Comparison of ENCODE assay signal across 11 cellular contexts in genomic region chr9:93595861-93596365, GRCh38.
"Had no signal": no experiment of that assay in that cellular context is flagged by ENCODE, and none has a peak within 500 bp of the region (broad histone marks: within the 10 kb centered on the region; RNA-seq: fewer than 3 reads in every experiment).

No MANE protein-coding gene starts in this region.

- H3K27me3 Mint-ChIP-seq: activated CD4-positive, alpha-beta T cell treated with anti-CD3 and anti-CD28 coated beads for 36 hours; activated naive CD8-positive, alpha-beta T cell treated with anti-CD3 and anti-CD28 coated beads for 36 hours; activated T-cell treated with anti-CD3 and anti-CD28 coated beads, Interleukin-2, amount 50 U/mL, for 24 hours had no signal

- DNase-seq: activated CD4-positive, alpha-beta T cell treated with anti-CD3 and anti-CD28 coated beads for 36 hours; activated gamma-delta T cell treated with Interleukin-2 at 50 U/mL for 16 hours; activated naive CD8-positive, alpha-beta T cell treated with anti-CD3 and anti-CD28 coated beads for 36 hours; activated T-cell treated with anti-CD3 and anti-CD28 coated beads, Interleukin-2, amount 50 U/mL, for 24 hours; foreskin melanocyte; heart left ventricle; T-helper 9 cell had no signal

- ATAC-seq: activated CD4-positive, alpha-beta T cell treated with anti-CD3 and anti-CD28 coated beads for 36 hours; heart left ventricle; left lung; pancreas had no signal

- H3K36me3 ChIP-seq: heart left ventricle, left lung, pancreas, tibial artery had no signal

- H3K4me3 Mint-ChIP-seq: activated CD4-positive, alpha-beta T cell treated with anti-CD3 and anti-CD28 coated beads for 36 hours; activated naive CD8-positive, alpha-beta T cell treated with anti-CD3 and anti-CD28 coated beads for 36 hours; activated T-cell treated with anti-CD3 and anti-CD28 coated beads, Interleukin-2, amount 50 U/mL, for 24 hours had no signal

- H3K27ac ChIP-seq: heart left ventricle, left lung, pancreas, skin epidermis, tibial artery had no signal

- H3K27me3 ChIP-seq: heart left ventricle, left lung, pancreas, tibial artery had no signal

- H3K9me3 Mint-ChIP-seq: activated naive CD8-positive, alpha-beta T cell treated with anti-CD3 and anti-CD28 coated beads for 36 hours; activated T-cell treated with anti-CD3 and anti-CD28 coated beads, Interleukin-2, amount 50 U/mL, for 24 hours had no signal

- H3K36me3 Mint-ChIP-seq: activated naive CD8-positive, alpha-beta T cell treated with anti-CD3 and anti-CD28 coated beads for 36 hours had no signal

- H3K9me3 ChIP-seq: heart left ventricle, left lung, pancreas, tibial artery had no signal

- H3K27ac Mint-ChIP-seq: activated CD4-positive, alpha-beta T cell treated with anti-CD3 and anti-CD28 coated beads for 36 hours; activated naive CD8-positive, alpha-beta T cell treated with anti-CD3 and anti-CD28 coated beads for 36 hours; activated T-cell treated with anti-CD3 and anti-CD28 coated beads, Interleukin-2, amount 50 U/mL, for 24 hours had no signal

- H3K4me3 ChIP-seq: heart left ventricle, left lung, pancreas, skin epidermis, tibial artery had no signal
